ENCODE assay signal across 1 cellular context in genomic region chr4:24240655-24241054, GRCh38.
TF ChIP-seq lines count a peak whose summit lies in the region.

No MANE protein-coding gene starts in this region.

TF ChIP-seq in HepG2, 621 proteins besides CTCF, POLR2A, EP300 and RAD21 (continued from another document):
- TF ChIP-seq, protein P1, sequence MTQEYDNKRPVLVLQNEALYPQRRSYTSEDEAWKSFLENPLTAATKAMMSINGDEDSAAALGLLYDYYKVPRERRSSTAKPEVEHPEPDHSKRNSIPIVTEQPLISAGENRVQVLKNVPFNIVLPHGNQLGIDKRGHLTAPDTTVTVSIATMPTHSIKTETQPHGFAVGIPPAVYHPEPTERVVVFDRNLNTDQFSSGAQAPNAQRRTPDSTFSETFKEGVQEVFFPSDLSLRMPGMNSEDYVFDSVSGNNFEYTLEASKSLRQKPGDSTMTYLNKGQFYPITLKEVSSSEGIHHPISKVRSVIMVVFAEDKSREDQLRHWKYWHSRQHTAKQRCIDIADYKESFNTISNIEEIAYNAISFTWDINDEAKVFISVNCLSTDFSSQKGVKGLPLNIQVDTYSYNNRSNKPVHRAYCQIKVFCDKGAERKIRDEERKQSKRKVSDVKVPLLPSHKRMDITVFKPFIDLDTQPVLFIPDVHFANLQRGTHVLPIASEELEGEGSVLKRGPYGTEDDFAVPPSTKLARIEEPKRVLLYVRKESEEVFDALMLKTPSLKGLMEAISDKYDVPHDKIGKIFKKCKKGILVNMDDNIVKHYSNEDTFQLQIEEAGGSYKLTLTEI (CRISPR knock-in tag; conservative IDR thresholded peaks at IDR 0.05): no peak
- no peak for TF ChIP-seq SMC3 (IDR thresholded peaks at IDR 0.05; ENCODE audit: low read length)
